Comparison of ENCODE assay signal across 17 cellular contexts in genomic region chr3:10693457-10693856, GRCh38.
DNase-seq lines count a peak whose midpoint lies in the region; ATAC-seq and TF ChIP-seq lines count a peak whose summit lies in the region.
"Had no signal": no experiment of that assay in that cellular context is flagged by ENCODE, and none has a peak within 500 bp of the region (broad histone marks: within the 10 kb centered on the region; RNA-seq: fewer than 3 reads in every experiment).

No MANE protein-coding gene starts in this region.

- no peaks in the 10 kb centered on the region for H3K4me1 Mint-ChIP-seq in type B pancreatic cell (ENCODE audit: unreplicated experiment)
- H3K4me1 Mint-ChIP-seq: activated naive CD8-positive, alpha-beta T cell treated with anti-CD3 and anti-CD28 coated beads, Interleukin-2, amount 50 U/mL, for 24 hours had no signal

- H3K27me3 ChIP-seq in cardiac muscle cell (peaks cover 23% of the 10 kb centered on the region), right cardiac atrium (ENCODE audit: control insufficient read depth, insufficient read depth) (no peaks in the 10 kb centered on the region), OCI-LY3 (ENCODE audit: low read depth, low read length) (peaks cover 41% of the 10 kb centered on the region)
- H3K27me3 ChIP-seq: Peyer's patch, upper lobe of left lung had no signal

- DNase-seq in cardiac muscle cell (ENCODE audit: low read depth in 1 of 2, low spot score in 1 of 2) (peak in 1 of 2 donors; percentile 13), right cardiac atrium (no peak), epithelial cell of esophagus (ENCODE audit: low read depth) (peak; percentile 6), type B pancreatic cell (ENCODE audit: extremely low spot score, unreplicated experiment) (no peak), hepatic stellate cell (ENCODE audit: low spot score) (no peak)
- DNase-seq: ACHN; activated CD8-positive, alpha-beta memory T cell treated with anti-CD3 and anti-CD28 coated beads, Interleukin-2, amount 50 U/mL, for 4 hours; activated naive CD8-positive, alpha-beta T cell treated with anti-CD3 and anti-CD28 coated beads, Interleukin-2, amount 50 U/mL, for 24 hours; DMS79 treated with DMSO at 0.1 percent for 48 hours; lower lobe of right lung; Peyer's patch; stimulated activated CD4-positive, alpha-beta T cell treated with anti-CD3 and anti-CD28 coated beads, Interleukin-12 subunit alpha, Interleukin-12 subunit beta, amount 100 ng/mL, for 4 hours; upper lobe of left lung had no signal

- WGBS in right cardiac atrium: 37% methylated on average over 4 of the region's 4 CpGs

- no peak overlapping the region for H2AFZ ChIP-seq in OCI-LY3 (ENCODE audit: low read depth, low read length)

- no peak overlapping the region for H3K27ac Mint-ChIP-seq in type B pancreatic cell
- H3K27ac Mint-ChIP-seq: activated naive CD8-positive, alpha-beta T cell treated with anti-CD3 and anti-CD28 coated beads, Interleukin-2, amount 50 U/mL, for 24 hours had no signal

- H3K9me3 Mint-ChIP-seq in type B pancreatic cell: no peaks in the 10 kb centered on the region
- H3K9me3 Mint-ChIP-seq: activated naive CD8-positive, alpha-beta T cell treated with anti-CD3 and anti-CD28 coated beads, Interleukin-2, amount 50 U/mL, for 24 hours had no signal

- no peak overlapping the region for H3K4me2 ChIP-seq in OCI-LY3 (ENCODE audit: low read length)

- no peaks in the 10 kb centered on the region for H3K9me3 ChIP-seq in cardiac muscle cell (ENCODE audit: low read depth)
- no peaks in the 10 kb centered on the region for H3K9me3 ChIP-seq in right cardiac atrium (ENCODE audit: control insufficient read depth, low read length)
- H3K9me3 ChIP-seq in OCI-LY3 (ENCODE audit: insufficient read depth, low read length): no peaks in the 10 kb centered on the region
- H3K9me3 ChIP-seq: HAP-1, lower lobe of right lung, Peyer's patch, upper lobe of left lung had no signal

- no peaks in the 10 kb centered on the region for H3K36me3 Mint-ChIP-seq in type B pancreatic cell

- H3K9ac ChIP-seq in OCI-LY3 (ENCODE audit: low read length): no peak overlapping the region

- peak; percentile 25 for TF ChIP-seq CTCF in cardiac muscle cell (IDR thresholded peaks at IDR 0.05; ENCODE audit: low read depth, low read length)
- peak; percentile 44 for TF ChIP-seq CTCF in OCI-LY3 (IDR thresholded peaks at IDR 0.05; ENCODE audit: low read depth, low read length)
- TF ChIP-seq CTCF in epithelial cell of esophagus (IDR thresholded peaks at IDR 0.05; ENCODE audit: insufficient read depth, low read depth, low read length, missing control alignments): no peak
- peak; percentile 29 for TF ChIP-seq CTCF in type B pancreatic cell (conservative IDR thresholded peaks at IDR 0.05)

- no peaks in the 10 kb centered on the region for H3K4me1 ChIP-seq in cardiac muscle cell (ENCODE audit: low read depth)
- no peaks in the 10 kb centered on the region for H3K4me1 ChIP-seq in right cardiac atrium (ENCODE audit: control insufficient read depth, insufficient read depth, low read length)
- H3K4me1 ChIP-seq in OCI-LY3 (ENCODE audit: low read length): no peaks in the 10 kb centered on the region
- H3K4me1 ChIP-seq: HAP-1, lower lobe of right lung, Peyer's patch, upper lobe of left lung had no signal

- H3K79me2 ChIP-seq in OCI-LY3 (ENCODE audit: low read length): no peaks in the 10 kb centered on the region

- no peaks in the 10 kb centered on the region for H4K20me1 ChIP-seq in OCI-LY3 (ENCODE audit: insufficient read depth, low read length)

- H3K27ac ChIP-seq in cardiac muscle cell (no peak overlapping the region), right cardiac atrium (ENCODE audit: low read length) (no peak overlapping the region), OCI-LY3 (ENCODE audit: low read length) (no peak overlapping the region)
- H3K27ac ChIP-seq: lower lobe of right lung, Peyer's patch, upper lobe of left lung had no signal

- ATAC-seq in right cardiac atrium (no peak), GM18511 (IDR thresholded peaks at IDR 0.05; ENCODE audit: unreplicated experiment) (no peak), HG03097 (IDR thresholded peaks at IDR 0.05; ENCODE audit: low FRiP score, unreplicated experiment) (no peak)
- ATAC-seq: activated naive CD8-positive, alpha-beta T cell treated with anti-CD3 and anti-CD28 coated beads, Interleukin-2, amount 50 U/mL, for 24 hours; lower lobe of right lung had no signal

- H3K27me3 Mint-ChIP-seq in type B pancreatic cell: peaks cover 57% of the 10 kb centered on the region

- intact Hi-C loops in right cardiac atrium (cut with DNase I): loop anchor here in 1 of 4 donors (10.0 kb wide), 1 partner anchor 349 kb away; no protein-coding TSS in a partner anchor

- H3K4me3 Mint-ChIP-seq in type B pancreatic cell: no peak overlapping the region
- H3K4me3 Mint-ChIP-seq: activated naive CD8-positive, alpha-beta T cell treated with anti-CD3 and anti-CD28 coated beads, Interleukin-2, amount 50 U/mL, for 24 hours had no signal

- H3K36me3 ChIP-seq in cardiac muscle cell (no peaks in the 10 kb centered on the region), OCI-LY3 (replicated peaks; ENCODE audit: low read depth, low read length) (no peaks in the 10 kb centered on the region)
- H3K36me3 ChIP-seq: HAP-1, lower lobe of right lung, Peyer's patch, upper lobe of left lung had no signal

- H3K4me3 ChIP-seq in cardiac muscle cell: no peak overlapping the region
- H3K4me3 ChIP-seq in right cardiac atrium (ENCODE audit: low read length): no peak overlapping the region
- no peak overlapping the region for H3K4me3 ChIP-seq in OCI-LY3 (ENCODE audit: low read length)
- no peak overlapping the region for H3K4me3 ChIP-seq in epithelial cell of esophagus (ENCODE audit: low read length)
- H3K4me3 ChIP-seq: HAP-1, lower lobe of right lung, Peyer's patch, upper lobe of left lung had no signal
